ENCODE assay signal across 17 cellular contexts in the genomic region with DNA sequence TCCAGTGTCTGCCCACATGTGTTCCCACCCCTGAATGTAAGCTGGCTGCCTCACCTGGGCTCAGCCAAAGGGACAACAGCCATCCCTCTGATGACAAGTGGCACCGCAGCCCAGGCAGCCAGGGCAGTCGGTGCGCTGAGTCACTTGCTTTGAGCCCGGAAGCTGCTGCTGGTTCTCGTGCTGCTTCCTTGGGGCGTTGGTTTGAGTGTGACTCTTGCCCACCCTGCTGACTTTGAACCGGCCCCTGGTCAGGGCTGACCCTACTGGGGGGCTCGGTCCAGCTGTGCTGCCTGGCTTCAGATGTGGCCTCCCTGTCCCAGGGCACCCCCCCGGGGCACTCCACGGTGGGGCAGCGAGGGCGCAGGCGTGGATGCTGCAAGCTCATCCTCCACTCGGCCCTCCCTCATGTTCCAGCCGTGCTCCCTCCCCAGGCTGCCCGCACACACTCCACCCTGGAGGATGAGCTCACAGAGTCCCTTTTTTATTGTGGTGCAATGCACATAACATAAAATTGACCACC.
DNase-seq lines count a peak whose midpoint lies in the region; ATAC-seq, FAIRE-seq and TF ChIP-seq lines count a peak whose summit lies in the region.
"Had no signal": no experiment of that assay in that cellular context is flagged by ENCODE, and none has a peak within 500 bp of the region (broad histone marks: within the 10 kb centered on the region; RNA-seq: fewer than 3 reads in every experiment).

No MANE protein-coding gene starts in this region.

- ATAC-seq in stimulated activated memory B cell treated with anti-CD40 and anti-IgM and Interleukin-4, amounts not matched to agents 10 μg/mL and 1 μg/mL and 100 μg/mL, for 72 hours = peak; percentile 39
- ATAC-seq in naive thymus-derived CD4-positive, alpha-beta T cell = no peak
- ATAC-seq: PC-3 had no signal

- FAIRE-seq in RCC 7860 (lab: Jason Lieb, UNC) = peak; percentile 15

- TF ChIP-seq CTCF in chondrocyte (IDR thresholded peaks at IDR 0.05) = no peak

- H3K36me3 ChIP-seq in naive thymus-derived CD4-positive, alpha-beta T cell (ENCODE audit: control insufficient read depth in 2 of 3, insufficient read depth in 3 of 3, low read length in 3 of 3) = no peaks in the 10 kb centered on the region

- no peaks in the 10 kb centered on the region for H3K9me3 ChIP-seq in naive thymus-derived CD4-positive, alpha-beta T cell (ENCODE audit: control insufficient read depth in 2 of 3, low read length in 3 of 3)
- H3K9me3 ChIP-seq: Caco-2 had no signal

- no peak overlapping the region for H3K4me3 Mint-ChIP-seq in chondrocyte (ENCODE audit: unreplicated experiment)
- H3K4me3 Mint-ChIP-seq in stimulated activated memory B cell treated with anti-CD40 and anti-IgM and Interleukin-4, amounts not matched to agents 10 μg/mL and 1 μg/mL and 100 μg/mL, for 72 hours = no peak overlapping the region
- H3K4me3 Mint-ChIP-seq in naive thymus-derived CD4-positive, alpha-beta T cell = no peak overlapping the region
- no peak overlapping the region for H3K4me3 Mint-ChIP-seq in T-helper 2 cell treated with Interferon-gamma antibody and Interleukin-4, amounts not matched to agents 5 μg/mL and 100 μg/mL, for 36 hours
- H3K4me3 Mint-ChIP-seq: H9 had no signal

- H3K36me3 Mint-ChIP-seq in chondrocyte (ENCODE audit: low read depth) = no peaks in the 10 kb centered on the region
- H3K36me3 Mint-ChIP-seq in stimulated activated memory B cell treated with anti-CD40 and anti-IgM and Interleukin-4, amounts not matched to agents 10 μg/mL and 1 μg/mL and 100 μg/mL, for 72 hours = no peaks in the 10 kb centered on the region
- no peaks in the 10 kb centered on the region for H3K36me3 Mint-ChIP-seq in naive thymus-derived CD4-positive, alpha-beta T cell
- no peaks in the 10 kb centered on the region for H3K36me3 Mint-ChIP-seq in T-helper 2 cell treated with Interferon-gamma antibody and Interleukin-4, amounts not matched to agents 5 μg/mL and 100 μg/mL, for 36 hours (ENCODE audit: low read depth)

- H3K4me1 Mint-ChIP-seq in chondrocyte (ENCODE audit: low read depth) = no peaks in the 10 kb centered on the region
- H3K4me1 Mint-ChIP-seq in stimulated activated memory B cell treated with anti-CD40 and anti-IgM and Interleukin-4, amounts not matched to agents 10 μg/mL and 1 μg/mL and 100 μg/mL, for 72 hours = no peaks in the 10 kb centered on the region
- H3K4me1 Mint-ChIP-seq in naive thymus-derived CD4-positive, alpha-beta T cell = peaks cover 0 to 1% (median 0%) of the 10 kb centered on the region in 7 donors
- H3K4me1 Mint-ChIP-seq in T-helper 2 cell treated with Interferon-gamma antibody and Interleukin-4, amounts not matched to agents 5 μg/mL and 100 μg/mL, for 36 hours (ENCODE audit: low read depth) = no peaks in the 10 kb centered on the region

- intact Hi-C loops in naive thymus-derived CD4-positive, alpha-beta T cell (cut with micrococcal nuclease) = no loop called here

- POLR2A ChIA-PET in naive thymus-derived CD4-positive, alpha-beta T cell (lab: Charles Lee) = no interaction called here

- no peaks in the 10 kb centered on the region for H3K4me1 ChIP-seq in naive thymus-derived CD4-positive, alpha-beta T cell (ENCODE audit: control insufficient read depth in 2 of 2, insufficient read depth in 2 of 2, low read length in 2 of 2)
- H3K4me1 ChIP-seq: Caco-2 had no signal

- no peaks in the 10 kb centered on the region for H3K27me3 ChIP-seq in naive thymus-derived CD4-positive, alpha-beta T cell (ENCODE audit: control insufficient read depth in 2 of 2, insufficient read depth in 2 of 2, low read length in 2 of 2)

- H3K27ac ChIP-seq in naive thymus-derived CD4-positive, alpha-beta T cell (ENCODE audit: low read depth, low read length) = no peak overlapping the region
- H3K27ac ChIP-seq: SK-N-MC had no signal

- H3K27ac Mint-ChIP-seq in chondrocyte (ENCODE audit: unreplicated experiment) = no peak overlapping the region
- no peak overlapping the region for H3K27ac Mint-ChIP-seq in stimulated activated memory B cell treated with anti-CD40 and anti-IgM and Interleukin-4, amounts not matched to agents 10 μg/mL and 1 μg/mL and 100 μg/mL, for 72 hours
- no peak overlapping the region for H3K27ac Mint-ChIP-seq in naive thymus-derived CD4-positive, alpha-beta T cell
- H3K27ac Mint-ChIP-seq in T-helper 2 cell treated with Interferon-gamma antibody and Interleukin-4, amounts not matched to agents 5 μg/mL and 100 μg/mL, for 36 hours = no peak overlapping the region
- H3K27ac Mint-ChIP-seq: H9 had no signal

- DNase-seq in RCC 7860 (ENCODE audit: low spot score) (peak; percentile 69), chondrocyte (ENCODE audit: low spot score) (peak; percentile 75), mesenteric fat pad (ENCODE audit: low spot score) (peak; percentile 53), NCI-H1694 (lab: John Stamatoyannopoulos, UW) (no peak)
- DNase-seq in naive thymus-derived CD4-positive, alpha-beta T cell = no peak
- DNase-seq in T-helper 2 cell treated with Interferon-gamma antibody and Interleukin-4, amounts not matched to agents 5 μg/mL and 100 μg/mL, for 36 hours (ENCODE audit: low spot score) = no peak
- DNase-seq: Caco-2, H9, KBM-7, MV-4-11, NCI-H1436, NCI-H2081 treated with DMSO at 0.1 percent for 48 hours, NCI-H510A, NCI-H774, PC-3 had no signal

- H3K9me3 Mint-ChIP-seq in chondrocyte (ENCODE audit: low read depth) = no peaks in the 10 kb centered on the region
- H3K9me3 Mint-ChIP-seq in stimulated activated memory B cell treated with anti-CD40 and anti-IgM and Interleukin-4, amounts not matched to agents 10 μg/mL and 1 μg/mL and 100 μg/mL, for 72 hours = peaks cover 2% of the 10 kb centered on the region
- H3K9me3 Mint-ChIP-seq in naive thymus-derived CD4-positive, alpha-beta T cell = no peaks in the 10 kb centered on the region
- no peaks in the 10 kb centered on the region for H3K9me3 Mint-ChIP-seq in T-helper 2 cell treated with Interferon-gamma antibody and Interleukin-4, amounts not matched to agents 5 μg/mL and 100 μg/mL, for 36 hours

- H3K27me3 Mint-ChIP-seq in chondrocyte (ENCODE audit: low read depth) = peaks cover 3% of the 10 kb centered on the region
- H3K27me3 Mint-ChIP-seq in stimulated activated memory B cell treated with anti-CD40 and anti-IgM and Interleukin-4, amounts not matched to agents 10 μg/mL and 1 μg/mL and 100 μg/mL, for 72 hours = no peaks in the 10 kb centered on the region
- no peaks in the 10 kb centered on the region for H3K27me3 Mint-ChIP-seq in naive thymus-derived CD4-positive, alpha-beta T cell
- H3K27me3 Mint-ChIP-seq in T-helper 2 cell treated with Interferon-gamma antibody and Interleukin-4, amounts not matched to agents 5 μg/mL and 100 μg/mL, for 36 hours (ENCODE audit: low read depth) = no peaks in the 10 kb centered on the region

- no peak overlapping the region for H3K4me3 ChIP-seq in naive thymus-derived CD4-positive, alpha-beta T cell (ENCODE audit: low read length)
- H3K4me3 ChIP-seq: SK-N-MC had no signal

- CTCF ChIA-PET in naive thymus-derived CD4-positive, alpha-beta T cell (lab: Charles Lee) = no interaction called here

Comparison
In these comparisons a context has a peak if more than half of its experiments do, and no peak if none do; other contexts are left out.
1. DNase-seq: peak in RCC 7860 (single experiment), chondrocyte (single experiment) and mesenteric fat pad (single experiment); none in naive thymus-derived CD4-positive, alpha-beta T cell (0 of 9), NCI-H1694 (single experiment) and T-helper 2 cell treated with Interferon-gamma antibody and Interleukin-4, amounts not matched to agents 5 μg/mL and 100 μg/mL, for 36 hours (single experiment).